8 cellular contexts compared by ENCODE assay signal in genomic region chr9:89606567-89607311, GRCh38. TPM values are rescaled to one million over a fixed set of nuclear protein-coding genes. Genes with fewer than 3 reads are reported as not detected.
DNase-seq lines count a peak whose midpoint lies in the region; TF ChIP-seq lines count a peak whose summit lies in the region.

No MANE protein-coding gene starts in this region.

- H4K20me1 ChIP-seq in mammary epithelial cell (ENCODE audit: insufficient read depth, low read length): no peaks in the 10 kb centered on the region

- H2AFZ ChIP-seq in mammary epithelial cell (ENCODE audit: low read depth, low read length): peak overlapping the region; percentile 86

- CTCF ChIA-PET in RWPE1 (lab: Yijun Ruan, JAX): interaction anchor here (0.5 to 1.7 kb wide), 7 partner anchors 9 to 495 kb away, joined by 3 to 7 read pairs (median 3); no protein-coding TSS in a partner anchor
- CTCF ChIA-PET in mammary epithelial cell (lab: Charles Lee; ENCODE audit: low non-redundant PET): no interaction called here

- H3K4me3 ChIP-seq in mammary epithelial cell (replicated peaks in 1 of 3; ENCODE audit: insufficient read depth in 1 of 3, low read depth in 2 of 3, low read length in 3 of 3) (no peak overlapping the region), skin epidermis (peak overlapping the region; percentile 54 to 70 (median 65))

- no peak overlapping the region for H3K9ac ChIP-seq in mammary epithelial cell (ENCODE audit: insufficient read depth, low read length)

- WGBS in mammary epithelial cell (ENCODE audit: low coverage, missing lambda C conversion rate): 48% methylated on average over 5 of the region's 9 CpGs

- in situ Hi-C loops in mammary epithelial cell (cut with MboI; ENCODE audit: low sequenced_read_pairs in 2 of 2): loop anchor here in 1 of 2 donors (5.0 to 10.0 kb wide), 2 partner anchors 368 to 496 kb away; no protein-coding TSS in a partner anchor

- intact Hi-C loops in mammary epithelial cell (cut with micrococcal nuclease): loop anchor here (1.0 to 10.0 kb wide), 2 partner anchors 80 to 188 kb away; no protein-coding TSS in a partner anchor

- H3K27ac ChIP-seq in RWPE1: peak overlapping the region; percentile 50
- no peak overlapping the region for H3K27ac ChIP-seq in mammary epithelial cell (ENCODE audit: insufficient read depth, low read depth, low read length)
- H3K27ac ChIP-seq in skin epidermis: peak overlapping the region in 17 of 21 experiments; percentile 37 to 95 (median 81)

- no peaks in the 10 kb centered on the region for H3K36me3 ChIP-seq in mammary epithelial cell (ENCODE audit: insufficient read depth, low read length)

- H3K4me2 ChIP-seq in mammary epithelial cell (ENCODE audit: insufficient read depth, low read depth, low read length): peak overlapping the region; percentile 98

- dilution Hi-C loops in mammary epithelial cell (cut with HindIII; ENCODE audit: low sequenced_read_pairs): loop anchor here (25.0 kb wide), 1 partner anchor 481 kb away; no protein-coding TSS in a partner anchor

- POLR2A ChIA-PET in RWPE1 (lab: Yijun Ruan, JAX; ENCODE audit: low non-redundant PET): no interaction called here

- H3K27me3 ChIP-seq in mammary epithelial cell (ENCODE audit: insufficient read depth, low read length): no peaks in the 10 kb centered on the region

- peaks cover 35% of the 10 kb centered on the region for H3K4me1 ChIP-seq in mammary epithelial cell (ENCODE audit: insufficient read depth, low read length)

- no peaks in the 10 kb centered on the region for H3K79me2 ChIP-seq in mammary epithelial cell (ENCODE audit: insufficient read depth, low read length)

- BruUV-seq in mammary epithelial cell (replicated peaks; lab: Mats Ljungman, UMichigan): no TSS peak

- DNase-seq in NOMO-1 (lab: John Stamatoyannopoulos, UW; ENCODE audit: unreplicated experiment in 2 of 2): peak; percentile 44 to 50
- DNase-seq in NOMO-1 treated with dmso at 0.1 percent for 144 hours (lab: John Stamatoyannopoulos, UW; ENCODE audit: unreplicated experiment): no peak
- DNase-seq in RWPE1 (ENCODE audit: low spot score): peak; percentile 69
- DNase-seq in mammary epithelial cell: peak; percentile 24
- DNase-seq in inferior parietal cortex (ENCODE audit: extremely low spot score): peak; percentile 49
- DNase-seq in effector CD8-positive, alpha-beta T cell (lab: John Stamatoyannopoulos, UW): no peak
- no peak for DNase-seq in cerebellar nuclear complex (lab: John Stamatoyannopoulos, UW)

- no peaks in the 10 kb centered on the region for H3K9me3 ChIP-seq in mammary epithelial cell (replicated peaks; ENCODE audit: insufficient read depth, low read length)

- no peak for TF ChIP-seq CTCF in RWPE1 (conservative IDR thresholded peaks at IDR 0.05; ENCODE audit: low read depth)
- no peak for TF ChIP-seq CTCF in mammary epithelial cell (conservative IDR thresholded peaks at IDR 0.05 in 1 of 2, IDR thresholded peaks at IDR 0.05 in 1 of 2; ENCODE audit: extremely low read depth in 1 of 2, insufficient read depth in 1 of 2, low read depth in 1 of 2, low read length in 2 of 2)

RNA-seq across cellular contexts. Expression of gene GADD45G, which starts 1.9 kb away (rescaled TPM):
- total RNA-seq in mammary epithelial cell: 1 to 10 TPM in 1 of 2 donors, not detected in 1; 1.0 TPM
- 0.08 TPM for polyA plus RNA-seq in mammary epithelial cell
- not detected for polyA minus RNA-seq in mammary epithelial cell

Comparison
In these comparisons a context has a peak if more than half of its experiments do, and no peak if none do; other contexts are left out.
1. DNase-seq: peak in NOMO-1 (2 of 2), RWPE1 (single experiment), mammary epithelial cell (single experiment) and inferior parietal cortex (single experiment); none in NOMO-1 treated with dmso at 0.1 percent for 144 hours (single experiment), effector CD8-positive, alpha-beta T cell (single experiment) and cerebellar nuclear complex (0 of 2).
2. H3K4me3 ChIP-seq: peak in skin epidermis (7 of 7); none in mammary epithelial cell (0 of 3).